ENCODE assay signal across 35 cellular contexts in genomic region chr22:18962308-18962635, GRCh38. TPM values are rescaled to one million over a fixed set of nuclear protein-coding genes. Genes with fewer than 3 reads are reported as not detected.
"Had no signal": no experiment of that assay in that cellular context is flagged by ENCODE, and none has a peak within 500 bp of the region (broad histone marks: within the 10 kb centered on the region; RNA-seq: fewer than 3 reads in every experiment).

No MANE protein-coding gene starts in this region.

- H3K36me3 Mint-ChIP-seq: activated naive CD4-positive, alpha-beta T cell treated with anti-CD3 and anti-CD28 coated beads, Interleukin-2, amount 10 ng/mL, durations not matched to agents 7 days and 5 days; activated naive CD4-positive, alpha-beta T cell treated with anti-CD3 and anti-CD28 coated beads, Interleukin-2, amount 50 U/mL, for 72 hours had no signal

- FAIRE-seq: astrocyte, bronchial epithelial cell, colon had no signal

- H3K9me3 Mint-ChIP-seq: activated B cell treated with CpG ODN at 0.5 μM for 24 hours; activated CD8-positive, alpha-beta T cell treated with anti-CD3 and anti-CD28 coated beads for 36 hours; activated naive CD4-positive, alpha-beta T cell treated with anti-CD3 and anti-CD28 coated beads, Interleukin-2, amount 10 ng/mL, durations not matched to agents 7 days and 5 days; activated naive CD4-positive, alpha-beta T cell treated with anti-CD3 and anti-CD28 coated beads, Interleukin-2, amount 50 U/mL, for 72 hours; activated T-cell treated with anti-CD3 and anti-CD28 coated beads, Interleukin-2, amount 50 U/mL, for 24 hours; activated T-helper 17 cell treated with anti-CD3 and anti-CD28 coated beads, Interleukin-2, amount 50 U/mL, for 72 hours; effector memory CD8-positive, alpha-beta T cell; T-helper 2 cell treated with Interferon-gamma antibody and Interleukin-4, amounts not matched to agents 5 μg/mL and 100 μg/mL, for 36 hours had no signal

- H3K27me3 ChIP-seq: brain microvascular endothelial cell, foreskin keratinocyte, gastrocnemius medialis had no signal

- ATAC-seq: activated CD4-positive, CD25-positive, alpha-beta regulatory T cell treated with anti-CD3 and anti-CD28 coated beads, Interleukin-2, amount 50 U/mL, for 24 hours; activated CD8-positive, alpha-beta T cell treated with anti-CD3 and anti-CD28 coated beads for 36 hours; activated naive CD4-positive, alpha-beta T cell treated with anti-CD3 and anti-CD28 coated beads, Interleukin-2, amount 50 U/mL, for 72 hours; effector memory CD8-positive, alpha-beta T cell; foreskin keratinocyte; gastrocnemius medialis; heart left ventricle; T-helper 17 cell had no signal

- H3K4me1 Mint-ChIP-seq: activated B cell treated with CpG ODN at 0.5 μM for 24 hours; activated naive CD4-positive, alpha-beta T cell treated with anti-CD3 and anti-CD28 coated beads, Interleukin-2, amount 10 ng/mL, durations not matched to agents 7 days and 5 days; activated T-helper 17 cell treated with anti-CD3 and anti-CD28 coated beads, Interleukin-2, amount 50 U/mL, for 72 hours had no signal

- H3K4me3 Mint-ChIP-seq: activated B cell treated with CpG ODN at 0.5 μM for 24 hours; activated CD8-positive, alpha-beta T cell treated with anti-CD3 and anti-CD28 coated beads for 36 hours; activated naive CD4-positive, alpha-beta T cell treated with anti-CD3 and anti-CD28 coated beads, Interleukin-2, amount 10 ng/mL, durations not matched to agents 7 days and 5 days; activated T-cell treated with anti-CD3 and anti-CD28 coated beads, Interleukin-2, amount 50 U/mL, for 24 hours; activated T-helper 17 cell treated with anti-CD3 and anti-CD28 coated beads, Interleukin-2, amount 50 U/mL, for 72 hours; effector memory CD8-positive, alpha-beta T cell; T-helper 17 cell; T-helper 2 cell treated with Interferon-gamma antibody and Interleukin-4, amounts not matched to agents 5 μg/mL and 100 μg/mL, for 36 hours had no signal

- H3K36me3 ChIP-seq: brain microvascular endothelial cell, esophagus muscularis mucosa, gastrocnemius medialis, heart left ventricle, WERI-Rb-1 had no signal

- H3K9me3 ChIP-seq: esophagus muscularis mucosa, gastrocnemius medialis, heart left ventricle had no signal

- H3K4me3 ChIP-seq: esophagus muscularis mucosa, gastrocnemius medialis, heart left ventricle had no signal

- H3K4me1 ChIP-seq: esophagus muscularis mucosa, foreskin keratinocyte, gastrocnemius medialis, heart left ventricle had no signal

- H3K27ac ChIP-seq: brain microvascular endothelial cell, esophagus muscularis mucosa, foreskin keratinocyte, gastrocnemius medialis, heart left ventricle, WERI-Rb-1 had no signal

- H3K27ac Mint-ChIP-seq: activated B cell treated with CpG ODN at 0.5 μM for 24 hours; activated CD8-positive, alpha-beta T cell treated with anti-CD3 and anti-CD28 coated beads for 36 hours; activated naive CD4-positive, alpha-beta T cell treated with anti-CD3 and anti-CD28 coated beads, Interleukin-2, amount 10 ng/mL, durations not matched to agents 7 days and 5 days; activated T-cell treated with anti-CD3 and anti-CD28 coated beads, Interleukin-2, amount 50 U/mL, for 24 hours; activated T-helper 17 cell treated with anti-CD3 and anti-CD28 coated beads, Interleukin-2, amount 50 U/mL, for 72 hours; T-helper 17 cell; T-helper 2 cell treated with Interferon-gamma antibody and Interleukin-4, amounts not matched to agents 5 μg/mL and 100 μg/mL, for 36 hours had no signal

- DNase-seq: activated B cell treated with CpG ODN at 0.5 μM for 24 hours; activated CD4-positive, alpha-beta T cell treated with anti-CD3 and anti-CD28 coated beads for 48 hours; activated CD4-positive, alpha-beta T cell treated with anti-CD3 and anti-CD28 coated beads, Interleukin-2, amount 50 U/mL, for 1 hour; activated CD4-positive, alpha-beta T cell treated with anti-CD3 and anti-CD28 coated beads, Interleukin-2, amount 50 U/mL, for 48 hours; activated CD8-positive, alpha-beta memory T cell treated with anti-CD3 and anti-CD28 coated beads for 24 hours; activated CD8-positive, alpha-beta T cell treated with anti-CD3 and anti-CD28 coated beads for 36 hours; activated gamma-delta T cell; activated naive CD4-positive, alpha-beta T cell; activated naive CD4-positive, alpha-beta T cell treated with anti-CD3 and anti-CD28 coated beads, Interleukin-2, amount 10 ng/mL, durations not matched to agents 7 days and 5 days; activated T-cell treated with anti-CD3 and anti-CD28 coated beads for 4 hours; activated T-cell treated with anti-CD3 and anti-CD28 coated beads, Interleukin-2, amount 50 U/mL, for 24 hours; amniotic stem cell; anterior cingulate cortex; brain microvascular endothelial cell; cortex of kidney; dermis blood vessel endothelial cell; effector CD4-positive, alpha-beta T cell; effector memory CD8-positive, alpha-beta T cell; erythroblast; foreskin keratinocyte; gastrocnemius medialis; glutamatergic neuron; T-helper 1 cell; T-helper 17 cell; T1000; WERI-Rb-1 had no signal

- H3K27me3 Mint-ChIP-seq: activated CD8-positive, alpha-beta T cell treated with anti-CD3 and anti-CD28 coated beads for 36 hours; activated T-cell treated with anti-CD3 and anti-CD28 coated beads, Interleukin-2, amount 50 U/mL, for 24 hours; activated T-helper 17 cell treated with anti-CD3 and anti-CD28 coated beads, Interleukin-2, amount 50 U/mL, for 72 hours had no signal

RNA-seq across cellular contexts. Expression of gene PRODH, which starts 26.2 kb away (rescaled TPM):
- total RNA-seq: activated B cell treated with CpG ODN at 0.5 μM for 24 hours; activated CD8-positive, alpha-beta T cell treated with anti-CD3 and anti-CD28 coated beads for 36 hours; T-helper 17 cell had no signal
